In the genomic region with DNA sequence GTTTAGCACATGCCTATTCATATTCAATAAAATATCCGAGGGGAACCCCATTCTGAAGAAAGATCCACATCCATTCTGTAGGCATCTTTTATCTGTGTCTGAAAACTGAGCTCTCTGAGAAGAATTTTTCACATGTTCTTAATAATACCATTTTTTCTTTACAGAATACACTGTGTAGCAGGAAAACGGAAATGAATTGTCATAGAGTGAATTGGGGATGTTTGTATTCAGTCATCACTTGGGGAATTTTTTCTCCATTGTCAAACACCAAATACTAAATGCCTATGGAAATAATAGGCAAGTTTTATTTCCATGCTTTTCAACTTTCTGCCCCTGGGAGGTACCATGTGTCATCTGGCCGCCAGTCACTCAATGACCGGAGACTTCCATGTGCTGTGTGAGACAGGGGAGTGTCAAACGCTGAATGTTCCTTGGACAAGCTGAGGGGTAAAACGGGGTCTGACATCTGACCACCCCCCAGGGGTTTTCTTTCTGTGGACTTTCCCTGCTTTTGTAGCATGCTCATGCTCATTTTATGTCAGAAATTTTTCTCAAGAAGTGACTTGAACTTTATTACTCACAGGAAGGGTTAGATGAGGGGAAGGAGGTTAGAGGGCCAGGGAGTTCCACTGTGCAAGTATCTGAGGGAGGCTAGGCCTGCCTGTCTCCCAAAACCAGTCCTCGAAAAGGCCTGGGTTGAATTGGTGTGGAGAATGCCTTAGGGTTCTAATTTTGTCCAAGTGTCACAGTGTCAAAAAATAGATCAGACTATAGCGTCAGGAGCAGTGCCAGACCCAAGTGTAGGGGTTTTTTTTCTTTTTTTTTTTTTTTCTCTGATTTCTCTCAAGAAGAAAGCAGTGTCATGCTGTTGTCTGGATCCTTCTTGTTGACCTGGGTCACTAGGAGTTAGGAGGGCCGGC, we compare ENCODE assay signal across 20 cellular contexts.
"Had no signal": no experiment of that assay in that cellular context is flagged by ENCODE, and none has a peak within 500 bp of the region (broad histone marks: within the 10 kb centered on the region; RNA-seq: fewer than 3 reads in every experiment).

No MANE protein-coding gene starts in this region.

- H3K36me3 Mint-ChIP-seq: activated naive CD8-positive, alpha-beta T cell treated with anti-CD3 and anti-CD28 coated beads, Interleukin-2, amount 10 ng/mL, durations not matched to agents 7 days and 5 days; naive B cell had no signal

- H3K27me3 ChIP-seq: foreskin keratinocyte, tibial artery had no signal

- H3K27ac Mint-ChIP-seq: activated naive CD8-positive, alpha-beta T cell treated with anti-CD3 and anti-CD28 coated beads, Interleukin-2, amount 10 ng/mL, durations not matched to agents 7 days and 5 days; activated T-cell treated with anti-CD3 and anti-CD28 coated beads, Interleukin-2, amount 50 U/mL, for 24 hours; activated T-helper 2 cell treated with anti-CD3 and anti-CD28 coated beads, Interferon-gamma antibody, Interleukin-2, Interleukin-4, amounts not matched to agents 10 μg/mL and 5 μg/mL and 100 μg/mL, durations not matched to agents 14 hours and 24 hours and 36 hours; progenitor cell of endocrine pancreas; stimulated activated naive CD8-positive, alpha-beta T cell treated with anti-CD3 and anti-CD28 coated beads, Interleukin-15, Interleukin-2, amounts not matched to agents 100 ng/mL and 50 ng/mL, for 24 hours; WTC11 had no signal

- H3K9me3 Mint-ChIP-seq: activated naive CD8-positive, alpha-beta T cell treated with anti-CD3 and anti-CD28 coated beads, Interleukin-2, amount 10 ng/mL, durations not matched to agents 7 days and 5 days; activated T-cell treated with anti-CD3 and anti-CD28 coated beads, Interleukin-2, amount 50 U/mL, for 24 hours; activated T-helper 2 cell treated with anti-CD3 and anti-CD28 coated beads, Interferon-gamma antibody, Interleukin-2, Interleukin-4, amounts not matched to agents 10 μg/mL and 5 μg/mL and 100 μg/mL, durations not matched to agents 14 hours and 24 hours and 36 hours; stimulated activated naive CD8-positive, alpha-beta T cell treated with anti-CD3 and anti-CD28 coated beads, Interleukin-15, Interleukin-2, amounts not matched to agents 100 ng/mL and 50 ng/mL, for 24 hours had no signal

- H3K27ac ChIP-seq: coronary artery, foreskin keratinocyte, tibial artery had no signal

- DNase-seq: activated naive CD4-positive, alpha-beta T cell treated with Interleukin-2 at 50 U/mL for 16 hours; activated naive CD8-positive, alpha-beta T cell treated with anti-CD3 and anti-CD28 coated beads, Interleukin-2, amount 10 ng/mL, durations not matched to agents 7 days and 5 days; activated T-cell treated with anti-CD3 and anti-CD28 coated beads, Interleukin-2, amount 50 U/mL, for 24 hours; amniotic stem cell; cerebellar nuclear complex; effector CD4-positive, alpha-beta T cell; erythroblast; foreskin keratinocyte; naive B cell; stimulated activated CD4-positive, alpha-beta T cell treated with anti-CD3 and anti-CD28 coated beads, Interleukin-4, amount 100 ng/mL, for 4 hours; substantia nigra; T1000; tibial artery had no signal

- H3K4me3 Mint-ChIP-seq: activated naive CD8-positive, alpha-beta T cell treated with anti-CD3 and anti-CD28 coated beads, Interleukin-2, amount 10 ng/mL, durations not matched to agents 7 days and 5 days; activated T-cell treated with anti-CD3 and anti-CD28 coated beads, Interleukin-2, amount 50 U/mL, for 24 hours; naive B cell; stimulated activated naive CD8-positive, alpha-beta T cell treated with anti-CD3 and anti-CD28 coated beads, Interleukin-15, Interleukin-2, amounts not matched to agents 100 ng/mL and 50 ng/mL, for 24 hours; WTC11 had no signal

- ATAC-seq: foreskin keratinocyte, left lobe of liver, WTC11 had no signal

- H3K4me1 ChIP-seq: foreskin keratinocyte, tibial artery had no signal

- H3K36me3 ChIP-seq: tibial artery had no signal

- H3K4me1 Mint-ChIP-seq: activated naive CD8-positive, alpha-beta T cell treated with anti-CD3 and anti-CD28 coated beads, Interleukin-2, amount 10 ng/mL, durations not matched to agents 7 days and 5 days; naive B cell; WTC11 had no signal

- H3K4me3 ChIP-seq: coronary artery, lung, tibial artery had no signal
